In genomic region chr13:49450105-49450819, GRCh38 we compare ENCODE assay signal across 19 cellular contexts. TPM values are rescaled to one million over a fixed set of nuclear protein-coding genes. Genes with fewer than 3 reads are reported as not detected.
DNase-seq lines count a peak whose midpoint lies in the region; ATAC-seq and TF ChIP-seq lines count a peak whose summit lies in the region.
"Had no signal": no experiment of that assay in that cellular context is flagged by ENCODE, and none has a peak within 500 bp of the region (broad histone marks: within the 10 kb centered on the region; RNA-seq: fewer than 3 reads in every experiment).

No MANE protein-coding gene starts in this region.

- H3K36me3 ChIP-seq in H7 (replicated peaks; ENCODE audit: control insufficient read depth, insufficient read depth, low read length) (no peaks in the 10 kb centered on the region), SK-N-SH (replicated peaks in 1 of 2; ENCODE audit: control insufficient read depth in 1 of 2, insufficient read depth in 2 of 2, low read length in 1 of 2) (peaks cover 0 to 10% of the 10 kb centered on the region in 2 experiments)
- H3K36me3 ChIP-seq: colonic mucosa, HAP-1, stomach had no signal

- no peaks in the 10 kb centered on the region for H4K20me1 ChIP-seq in SK-N-SH (ENCODE audit: insufficient read depth)

- no peak for TF ChIP-seq RAD21 in SK-N-SH (IDR thresholded peaks at IDR 0.05; ENCODE audit: low read length)

- peaks cover 60% of the 10 kb centered on the region for H3K4me1 Mint-ChIP-seq in activated CD4-positive, alpha-beta T cell treated with anti-CD3 and anti-CD28 coated beads for 36 hours
- H3K4me1 Mint-ChIP-seq in HFFc6 (ENCODE audit: low read depth): peaks cover 78% of the 10 kb centered on the region
- H3K4me1 Mint-ChIP-seq in T-cell: peaks cover 73 to 77% (median 75%) of the 10 kb centered on the region in 3 donors
- peaks cover 20% of the 10 kb centered on the region for H3K4me1 Mint-ChIP-seq in memory B cell

- no peaks in the 10 kb centered on the region for H3K9me2 ChIP-seq in SK-N-SH

- no peak overlapping the region for H3K4me3 Mint-ChIP-seq in activated CD4-positive, alpha-beta T cell treated with anti-CD3 and anti-CD28 coated beads for 36 hours
- H3K4me3 Mint-ChIP-seq in HFFc6 (no peak overlapping the region), T-cell (peak overlapping the region in 1 of 3 donors; percentile 14), memory B cell (no peak overlapping the region)

- peaks cover 2% of the 10 kb centered on the region for H3F3A ChIP-seq in SK-N-SH (replicated peaks; ENCODE audit: insufficient read depth)

- no peak overlapping the region for H3K9ac ChIP-seq in SK-N-SH

- peak; percentile 64 for ATAC-seq in activated CD4-positive, alpha-beta T cell treated with anti-CD3 and anti-CD28 coated beads for 36 hours
- no peak for ATAC-seq in T-cell (replicated peaks in 1 of 4)
- ATAC-seq in memory B cell (ENCODE audit: low read depth): no peak
- ATAC-seq: heart right ventricle, Right ventricle myocardium inferior had no signal

- no peak overlapping the region for H3K4me2 ChIP-seq in SK-N-SH

- H3K9me3 Mint-ChIP-seq in activated CD4-positive, alpha-beta T cell treated with anti-CD3 and anti-CD28 coated beads for 36 hours (ENCODE audit: low read depth): no peaks in the 10 kb centered on the region
- H3K9me3 Mint-ChIP-seq in HFFc6: no peaks in the 10 kb centered on the region
- H3K9me3 Mint-ChIP-seq in T-cell: no peaks in the 10 kb centered on the region
- H3K9me3 Mint-ChIP-seq in memory B cell: no peaks in the 10 kb centered on the region

- H3K27me3 ChIP-seq in H7 (ENCODE audit: control insufficient read depth, insufficient read depth, low read length) (no peaks in the 10 kb centered on the region), SK-N-SH (ENCODE audit: insufficient read depth) (no peaks in the 10 kb centered on the region)
- H3K27me3 ChIP-seq: colonic mucosa, heart right ventricle, stomach had no signal

- POLR2A ChIA-PET in activated CD4-positive, alpha-beta T cell treated with anti-CD3 and anti-CD28 coated beads for 36 hours (lab: Charles Lee): interaction anchor here (0.5 to 1.3 kb wide), 2 partner anchors 45 to 1418 kb away, joined by 3 to 7 read pairs; partner anchors contain the start of gene PHF11
- POLR2A ChIA-PET in T-cell (lab: Charles Lee) (interaction anchor here (0.6 kb wide), 2 partner anchors 44 to 50 kb away, joined by 3 to 14 read pairs; no protein-coding TSS in a partner anchor), SK-N-SH (lab: Yijun Ruan, JAX) (no interaction called here)

- H3K79me2 ChIP-seq in SK-N-SH (ENCODE audit: insufficient read depth): peaks cover 48% of the 10 kb centered on the region

- 85% methylated on average over 3 of the region's 3 CpGs for WGBS in SK-N-SH (ENCODE audit: low lambda C conversion rate)

- intact Hi-C loops in activated CD4-positive, alpha-beta T cell treated with anti-CD3 and anti-CD28 coated beads for 36 hours (cut with DNase I, micrococcal nuclease): no loop called here

- H3K36me3 Mint-ChIP-seq in activated CD4-positive, alpha-beta T cell treated with anti-CD3 and anti-CD28 coated beads for 36 hours (ENCODE audit: low read depth): peaks cover 39% of the 10 kb centered on the region
- H3K36me3 Mint-ChIP-seq in HFFc6 (ENCODE audit: low read depth): peaks cover 13% of the 10 kb centered on the region; the same call in 1 of the 2 replicates
- peaks cover 28% of the 10 kb centered on the region for H3K36me3 Mint-ChIP-seq in T-cell
- peaks cover 25% of the 10 kb centered on the region for H3K36me3 Mint-ChIP-seq in memory B cell

- H3K9me3 ChIP-seq in SK-N-SH: no peaks in the 10 kb centered on the region
- H3K9me3 ChIP-seq: colonic mucosa, HAP-1, heart right ventricle, stomach had no signal

- DNase-seq in activated CD4-positive, alpha-beta T cell treated with anti-CD3 and anti-CD28 coated beads for 36 hours: no peak
- no peak for DNase-seq in activated CD4-positive, alpha-beta T cell treated with anti-CD3 and anti-CD28 coated beads, Interleukin-2, amount 50 U/mL, for 48 hours
- no peak for DNase-seq in HFFc6
- DNase-seq in T-cell: no peak
- no peak for DNase-seq in memory B cell (ENCODE audit: low spot score in 2 of 2)
- DNase-seq in H7: no peak
- DNase-seq in NCI-H1417 treated with DMSO at 0.1 percent for 48 hours (lab: John Stamatoyannopoulos, UW): no peak
- no peak for DNase-seq in SK-N-SH
- DNase-seq: activated CD8-positive, alpha-beta memory T cell treated with anti-CD3 and anti-CD28 coated beads, Interleukin-2, amount 50 U/mL, for 48 hours; colonic mucosa; DMS53; erythroblast; heart right ventricle; NCI-H2081; posterior cingulate gyrus; stomach had no signal

- TF ChIP-seq EP300 in SK-N-SH (IDR thresholded peaks at IDR 0.05; ENCODE audit: borderline replicate concordance in 1 of 2, low read depth in 1 of 2, low read length in 1 of 2): no peak

- no peaks in the 10 kb centered on the region; a peak in 1 of 4 replicates for H3K4me1 ChIP-seq in SK-N-SH (ENCODE audit: control insufficient read depth in 1 of 2, insufficient read depth in 2 of 2, low read depth in 1 of 2, low read length in 1 of 2)
- H3K4me1 ChIP-seq: colonic mucosa had no signal

- H2AFZ ChIP-seq in SK-N-SH (ENCODE audit: low read depth): no peak overlapping the region

- H3K4me3 ChIP-seq in H7 (ENCODE audit: insufficient read depth, low read depth, low read length) (no peak overlapping the region), SK-N-SH (ENCODE audit: low read depth in 2 of 2, low read length in 1 of 2) (no peak overlapping the region)
- H3K4me3 ChIP-seq: colonic mucosa, HAP-1, heart right ventricle, stomach had no signal

- no peak overlapping the region for H3K27ac ChIP-seq in SK-N-SH (ENCODE audit: low read depth in 2 of 2, low read length in 1 of 2)
- H3K27ac ChIP-seq: colonic mucosa, heart right ventricle, stomach, VCaP had no signal

- no peaks in the 10 kb centered on the region for H3K27me3 Mint-ChIP-seq in activated CD4-positive, alpha-beta T cell treated with anti-CD3 and anti-CD28 coated beads for 36 hours
- H3K27me3 Mint-ChIP-seq in HFFc6 (ENCODE audit: insufficient read depth) (no peaks in the 10 kb centered on the region), T-cell (no peaks in the 10 kb centered on the region), memory B cell (no peaks in the 10 kb centered on the region)

- peak overlapping the region; percentile 87 for H3K27ac Mint-ChIP-seq in activated CD4-positive, alpha-beta T cell treated with anti-CD3 and anti-CD28 coated beads for 36 hours
- peak overlapping the region; percentile 0; the same call in 1 of the 2 replicates for H3K27ac Mint-ChIP-seq in HFFc6
- peak overlapping the region; percentile 69 to 93 for H3K27ac Mint-ChIP-seq in T-cell
- H3K27ac Mint-ChIP-seq in memory B cell: peak overlapping the region; percentile 23

- TF ChIP-seq CTCF in HFFc6 (IDR thresholded peaks at IDR 0.05) (no peak), SK-N-SH (IDR thresholded peaks at IDR 0.05) (no peak)

- CTCF ChIA-PET in activated CD4-positive, alpha-beta T cell treated with anti-CD3 and anti-CD28 coated beads for 36 hours (lab: Charles Lee): interaction anchor here (1.1 kb wide), 1 partner anchor 11 kb away, joined by 3 read pairs; no protein-coding TSS in a partner anchor
- CTCF ChIA-PET in T-cell (lab: Charles Lee) (no interaction called here), SK-N-SH (lab: Yijun Ruan, JAX) (no interaction called here)

TF ChIP-seq in SK-N-SH, 30 proteins besides CTCF, POLR2A, EP300 and RAD21 (continues in another document):
- no peak for TF ChIP-seq ELF1 (IDR thresholded peaks at IDR 0.05)
- TF ChIP-seq MXI1 (IDR thresholded peaks at IDR 0.05; ENCODE audit: low read depth, low read length): no peak
- TF ChIP-seq MAX (IDR thresholded peaks at IDR 0.05; ENCODE audit: low read depth): no peak
- no peak for TF ChIP-seq POLR2AphosphoS5 (IDR thresholded peaks at IDR 0.05; ENCODE audit: low read depth, low read length)
- TF ChIP-seq FOSL2 (IDR thresholded peaks at IDR 0.05; ENCODE audit: borderline replicate concordance, low read depth): no peak
- TF ChIP-seq PBX3 (IDR thresholded peaks at IDR 0.05): no peak

RNA-seq across cellular contexts. Expression of gene SETDB2, which starts 6.2 kb away (rescaled TPM):
- total RNA-seq in activated CD4-positive, alpha-beta T cell treated with anti-CD3 and anti-CD28 coated beads for 36 hours: 10 to 100 TPM; 14.2 to 15.1 TPM
- total RNA-seq in HFFc6 (2021; fragmentation: NEBNext Ultra II Directional; extraction: Animal tissue kit (Norgen Biotek cat#: 25700)): 1 to 10 TPM; 4.4 to 7.4 (median 6.5) TPM
- total RNA-seq in T-cell: 10 to 100 TPM; 20.0 to 22.2 (median 21.1) TPM
- total RNA-seq in H7 (2014; rRNA removed; shearing (Covaris generic)): 2.8 and 4.6 TPM in 2 replicates
- 1.9 and 2.4 TPM in 2 replicates for polyA plus RNA-seq in SK-N-SH (2012; rRNA removed)
- polyA plus RNA-seq in SK-N-SH (2012; cell fraction: cytosol; rRNA removed): 2.7 and 3.0 TPM in 2 replicates
- polyA plus RNA-seq in SK-N-SH (2012; cell fraction: nucleus; rRNA removed): 2.2 and 4.2 TPM in 2 replicates

RNA-seq across cellular contexts. Expression of gene CAB39L, which starts 6.4 kb away (rescaled TPM):
- total RNA-seq in activated CD4-positive, alpha-beta T cell treated with anti-CD3 and anti-CD28 coated beads for 36 hours: 1 to 10 TPM; 4.8 to 5.7 TPM
- total RNA-seq in HFFc6 (2021; fragmentation: NEBNext Ultra II Directional; extraction: Animal tissue kit (Norgen Biotek cat#: 25700)): 1 to 10 TPM; 3.7 to 6.9 (median 5.9) TPM
- 1 to 10 TPM; 3.4 to 5.9 (median 5.0) TPM for total RNA-seq in T-cell
- total RNA-seq in H7 (2014; rRNA removed; shearing (Covaris generic)): 4.0 and 7.1 TPM in 2 replicates
- polyA plus RNA-seq in SK-N-SH (2012; rRNA removed): 2.6 and 3.3 TPM in 2 replicates
- polyA plus RNA-seq in SK-N-SH (2012; cell fraction: cytosol; rRNA removed): 3.4 and 3.5 TPM in 2 replicates
- polyA plus RNA-seq in SK-N-SH (2012; cell fraction: nucleus; rRNA removed): 2.1 and 2.5 TPM in 2 replicates

RNA-seq across cellular contexts. Expression of gene PHF11, which starts 45.5 kb away (rescaled TPM):
- 100 to 1,000 TPM in 1 of 2 experiments, 10 to 100 TPM in 1; 84.0 to 106 TPM for total RNA-seq in activated CD4-positive, alpha-beta T cell treated with anti-CD3 and anti-CD28 coated beads for 36 hours
- total RNA-seq in HFFc6 (2021; fragmentation: NEBNext Ultra II Directional; extraction: Animal tissue kit (Norgen Biotek cat#: 25700)): 10 to 100 TPM; 17.6 to 31.0 (median 25.3) TPM
- 100 to 1,000 TPM in 3 of 5 donors, 10 to 100 TPM in 2; 94.0 to 119 (median 113) TPM for total RNA-seq in T-cell
- total RNA-seq in H7 (2014; rRNA removed; shearing (Covaris generic)): 6.3 and 7.0 TPM in 2 replicates
- 3.0 and 3.4 TPM in 2 replicates for polyA plus RNA-seq in SK-N-SH (2012; rRNA removed)
- polyA plus RNA-seq in SK-N-SH (2012; cell fraction: cytosol; rRNA removed): 2.2 and 2.3 TPM in 2 replicates
- 8.3 and 12.6 TPM in 2 replicates for polyA plus RNA-seq in SK-N-SH (2012; cell fraction: nucleus; rRNA removed)

Comparison
In these comparisons a context has a peak if more than half of its experiments do, and no peak if none do; other contexts are left out.
1. H3K27ac Mint-ChIP-seq: peak in every context shown above with its lines; median percentile 87 in activated CD4-positive, alpha-beta T cell treated with anti-CD3 and anti-CD28 coated beads for 36 hours; 81 in T-cell; 23 in memory B cell; 0 in HFFc6.